ENCODE assay signal across 30 cellular contexts in the genomic region with DNA sequence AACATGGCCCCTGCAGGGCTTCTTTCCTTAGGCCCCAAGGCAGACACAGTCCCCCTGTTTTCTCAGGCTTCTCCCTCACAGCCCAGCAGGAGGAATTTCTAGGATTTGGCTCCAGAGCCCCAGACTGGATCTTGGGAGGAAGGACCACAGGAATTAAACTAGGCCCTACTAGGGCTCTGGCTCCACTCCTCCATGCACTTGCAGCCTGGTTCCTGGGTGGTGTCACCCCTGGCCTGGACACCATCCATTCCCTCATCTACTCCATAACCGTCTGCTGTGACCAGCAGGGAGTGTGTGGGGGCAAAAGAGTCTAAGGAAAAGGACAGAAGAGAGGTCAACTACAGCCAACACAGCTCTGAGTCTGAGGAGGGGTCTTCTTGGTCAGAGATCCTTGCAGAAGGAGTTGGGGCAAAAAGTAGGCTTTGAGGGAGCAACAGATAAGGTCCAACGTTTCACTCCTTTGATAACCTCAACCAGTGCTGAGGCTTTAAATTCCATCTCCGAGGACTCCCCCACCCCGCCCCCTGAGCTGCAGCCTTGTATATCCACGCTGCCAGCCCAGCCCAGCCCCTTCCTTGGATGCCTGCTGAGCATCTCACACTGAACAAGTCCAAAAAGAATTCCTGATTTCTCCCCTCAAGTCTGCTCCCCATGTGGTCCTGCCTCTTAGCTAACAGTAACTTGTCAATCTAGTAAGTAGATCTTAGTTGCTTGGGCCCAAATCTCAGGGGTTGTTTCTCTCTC. TPM values are rescaled to one million over a fixed set of nuclear protein-coding genes. Genes with fewer than 3 reads are reported as not detected.
DNase-seq lines count a peak whose midpoint lies in the region; ATAC-seq and TF ChIP-seq lines count a peak whose summit lies in the region.
"Had no signal": no experiment of that assay in that cellular context is flagged by ENCODE, and none has a peak within 500 bp of the region (broad histone marks: within the 10 kb centered on the region; RNA-seq: fewer than 3 reads in every experiment).

No MANE protein-coding gene starts in this region.

- H4K5ac ChIP-seq in IMR-90 (ENCODE audit: low read depth, low read length) = no peak overlapping the region

- H3K14ac ChIP-seq in IMR-90 (replicated peaks; ENCODE audit: low read depth, low read length) = no peak overlapping the region

- no peaks in the 10 kb centered on the region for H3K36me3 Mint-ChIP-seq in activated naive CD8-positive, alpha-beta T cell
- H3K36me3 Mint-ChIP-seq in activated naive CD8-positive, alpha-beta T cell treated with anti-CD3 and anti-CD28 coated beads for 36 hours = no peaks in the 10 kb centered on the region
- H3K36me3 Mint-ChIP-seq in endothelial cell (ENCODE audit: low read depth, unreplicated experiment) = peaks cover 10% of the 10 kb centered on the region
- peaks cover 34% of the 10 kb centered on the region for H3K36me3 Mint-ChIP-seq in stimulated activated effector memory CD8-positive, alpha-beta T cell treated with anti-CD3 and anti-CD28 coated beads, Interleukin-12 subunit alpha, Interleukin-12 subunit beta, amount 100 ng/mL, for 72 hours
- peaks cover 11% of the 10 kb centered on the region for H3K36me3 Mint-ChIP-seq in MCF 10A (ENCODE audit: insufficient read depth, unreplicated experiment)

- H3K4me2 ChIP-seq in IMR-90 (ENCODE audit: low read depth, low read length) = no peak overlapping the region

- H3K36me3 ChIP-seq in IMR-90 (ENCODE audit: control insufficient read depth, insufficient read depth, low read length) (peaks cover 7% of the 10 kb centered on the region; the same call in 1 of the 2 replicates), gastroesophageal sphincter (peaks cover 0 to 41% of the 10 kb centered on the region in 2 donors)
- H3K36me3 ChIP-seq: breast epithelium had no signal

- 77% methylated on average over 3 of the region's 5 CpGs; no CpG with 5 or more reads in 1 of the 2 experiments for WGBS in IMR-90 (ENCODE audit: extremely low coverage in 2 of 2, insufficient read length in 1 of 2), 2 experiments
- WGBS in gastroesophageal sphincter (ENCODE audit: low coverage in 1 of 2), 2 donors = 50% methylated on average over 1 of the region's 5 CpGs

- no peak overlapping the region for H2AFZ ChIP-seq in IMR-90 (replicated peaks; ENCODE audit: low read length, poor library complexity)

- H4K8ac ChIP-seq in IMR-90 (ENCODE audit: low read depth in 2 of 2, low read length in 2 of 2) = no peak overlapping the region

- no peak overlapping the region for H3K4ac ChIP-seq in IMR-90 (ENCODE audit: low read depth, low read length)

- no peak overlapping the region for H3K4me3 Mint-ChIP-seq in activated naive CD8-positive, alpha-beta T cell
- H3K4me3 Mint-ChIP-seq in activated naive CD8-positive, alpha-beta T cell treated with anti-CD3 and anti-CD28 coated beads for 36 hours = no peak overlapping the region
- H3K4me3 Mint-ChIP-seq in endothelial cell (ENCODE audit: unreplicated experiment) (peak overlapping the region; percentile 28), MCF 10A (ENCODE audit: unreplicated experiment) (no peak overlapping the region)
- H3K4me3 Mint-ChIP-seq in stimulated activated effector memory CD8-positive, alpha-beta T cell treated with anti-CD3 and anti-CD28 coated beads, Interleukin-12 subunit alpha, Interleukin-12 subunit beta, amount 100 ng/mL, for 72 hours = no peak overlapping the region
- H3K4me3 Mint-ChIP-seq: T-helper 17 cell had no signal

- no peak for DNase-seq in activated naive CD8-positive, alpha-beta T cell treated with anti-CD3 and anti-CD28 coated beads for 36 hours
- DNase-seq in IMR-90 (no peak), endothelial cell (ENCODE audit: low spot score) (no peak), MCF 10A (ENCODE audit: unreplicated experiment) (no peak)
- DNase-seq in stimulated activated effector memory CD8-positive, alpha-beta T cell treated with anti-CD3 and anti-CD28 coated beads, Interleukin-12 subunit alpha, Interleukin-12 subunit beta, amount 100 ng/mL, for 72 hours (ENCODE audit: low spot score in 2 of 2) = no peak
- DNase-seq: activated CD4-positive, alpha-beta T cell treated with anti-CD3 and anti-CD28 coated beads for 1 hour; anterior cingulate cortex; Caco-2; MV-4-11; NCI-H1436; NCI-H2081 treated with DMSO at 0.1 percent for 48 hours; NCI-H2227 treated with DMSO at 0.1 percent for 48 hours; NCI-H526 treated with DMSO at 0.1 percent for 48 hours; NK-92 treated with Interleukin-12 subunit alpha and Interleukin-12 subunit beta, amount 100 ng/mL, for 24 hours; stimulated activated CD4-positive, alpha-beta T cell treated with anti-CD3 and anti-CD28 coated beads, Interleukin-12 subunit alpha, Interleukin-12 subunit beta, amount 100 ng/mL, for 4 hours; stimulated activated CD4-positive, alpha-beta T cell treated with anti-CD3 and anti-CD28 coated beads, Interleukin-2, amount 100 ng/mL, for 48 hours; T-helper 17 cell had no signal

- CTCF ChIA-PET in IMR-90 (lab: Yijun Ruan, JAX) (no interaction called here), MCF 10A (lab: Yijun Ruan, JAX) (interaction anchor here (0.6 to 1.6 kb wide), 3 partner anchors 13 to 335 kb away, joined by 3 to 4 read pairs (median 3); no protein-coding TSS in a partner anchor)

- H3K4me1 ChIP-seq in IMR-90 (ENCODE audit: control insufficient read depth, insufficient read depth, low read length) (peaks cover 9% of the 10 kb centered on the region; the same call in 1 of the 2 replicates), gastroesophageal sphincter (peaks cover 0 to 20% (median 0%) of the 10 kb centered on the region in 3 donors)
- H3K4me1 ChIP-seq: Caco-2, right lobe of liver had no signal

- no peak overlapping the region for H3K9ac ChIP-seq in IMR-90 (ENCODE audit: low read depth, low read length)

- no peak overlapping the region for H2BK20ac ChIP-seq in IMR-90 (ENCODE audit: low read depth, low read length)

- H3K27me3 ChIP-seq in IMR-90 (ENCODE audit: control insufficient read depth, insufficient read depth, low read length) (no peaks in the 10 kb centered on the region), gastroesophageal sphincter (no peaks in the 10 kb centered on the region)
- H3K27me3 ChIP-seq: breast epithelium, right lobe of liver, tibial nerve had no signal

- no peak overlapping the region for H4K91ac ChIP-seq in IMR-90 (ENCODE audit: insufficient read depth, low read depth, low read length)

- dilution Hi-C loops in IMR-90 (cut with HindIII; ENCODE audit: low sequenced_read_pairs, unreplicated experiment) = no loop called here

- ATAC-seq in IMR-90 (ENCODE audit: low read depth) (no peak), gastroesophageal sphincter (no peak), GM19467 (IDR thresholded peaks at IDR 0.05; ENCODE audit: unreplicated experiment) (no peak)
- no peak for ATAC-seq in stimulated activated effector memory CD8-positive, alpha-beta T cell treated with anti-CD3 and anti-CD28 coated beads, Interleukin-12 subunit alpha, Interleukin-12 subunit beta, amount 100 ng/mL, for 72 hours
- ATAC-seq: left lobe of liver had no signal

- H3K4me3 ChIP-seq in IMR-90 (ENCODE audit: insufficient read depth, low read depth, low read length) (no peak overlapping the region), gastroesophageal sphincter (no peak overlapping the region)
- H3K4me3 ChIP-seq: breast epithelium, right lobe of liver, SK-N-MC, tibial nerve had no signal

- H3K27ac ChIP-seq in IMR-90 (ENCODE audit: insufficient read depth, low read length) (no peak overlapping the region), gastroesophageal sphincter (no peak overlapping the region)
- H3K27ac ChIP-seq: breast epithelium, epithelial cell of prostate, right lobe of liver, SK-N-MC, tibial nerve had no signal

- BruUV-seq in IMR-90 (replicated peaks; lab: Mats Ljungman, UMichigan) (no TSS peak), MCF 10A (replicated peaks; lab: Mats Ljungman, UMichigan) (no TSS peak)

- H3K9me3 ChIP-seq in IMR-90 (ENCODE audit: control insufficient read depth, insufficient read depth, low read length) (no peaks in the 10 kb centered on the region), gastroesophageal sphincter (no peaks in the 10 kb centered on the region)
- H3K9me3 ChIP-seq: breast epithelium, Caco-2, right lobe of liver, tibial nerve had no signal

- H2BK5ac ChIP-seq in IMR-90 (ENCODE audit: low read depth, low read length, poor library complexity, severe bottlenecking) = no peak overlapping the region

- TF ChIP-seq CTCF in IMR-90 (conservative IDR thresholded peaks at IDR 0.05; ENCODE audit: low read depth, low read length) (no peak), endothelial cell (IDR thresholded peaks at IDR 0.05; ENCODE audit: unreplicated experiment) (no peak), gastroesophageal sphincter (IDR thresholded peaks at IDR 0.05) (no peak), MCF 10A (IDR thresholded peaks at IDR 0.05; ENCODE audit: unreplicated experiment) (no peak)

- POLR2A ChIA-PET in IMR-90 (lab: Charles Lee; ENCODE audit: unreplicated experiment) (no interaction called here), MCF 10A (lab: Yijun Ruan, JAX) (interaction anchor here (1.1 kb wide), 1 partner anchor 24 kb away, joined by 3 read pairs; no protein-coding TSS in a partner anchor)

- no peaks in the 10 kb centered on the region for H3K27me3 Mint-ChIP-seq in activated naive CD8-positive, alpha-beta T cell
- H3K27me3 Mint-ChIP-seq in activated naive CD8-positive, alpha-beta T cell treated with anti-CD3 and anti-CD28 coated beads for 36 hours = no peaks in the 10 kb centered on the region
- H3K27me3 Mint-ChIP-seq in endothelial cell (ENCODE audit: unreplicated experiment) (peaks cover 7% of the 10 kb centered on the region), MCF 10A (ENCODE audit: insufficient read depth, unreplicated experiment) (no peaks in the 10 kb centered on the region)
- H3K27me3 Mint-ChIP-seq: T-helper 17 cell had no signal

- in situ Hi-C loops in IMR-90 (cut with MboI; ENCODE audit: low sequenced_read_pairs) = no loop called here

- H2BK120ac ChIP-seq in IMR-90 (ENCODE audit: low read depth, low read length) = no peak overlapping the region

- no peak overlapping the region for H2BK15ac ChIP-seq in IMR-90 (ENCODE audit: low read depth, low read length)

- H2AK9ac ChIP-seq in IMR-90 (replicated peaks; ENCODE audit: low read depth, low read length, poor library complexity) = peak overlapping the region; percentile 35

- no peak overlapping the region for H3K18ac ChIP-seq in IMR-90 (ENCODE audit: low read depth, low read length)

- intact Hi-C loops in IMR-90 (cut with micrococcal nuclease) (no loop called here), MCF 10A (cut with micrococcal nuclease) (no loop called here)

- H3K79me1 ChIP-seq in IMR-90 (ENCODE audit: low read depth in 1 of 2, low read length in 2 of 2) = peaks cover 10 to 54% of the 10 kb centered on the region in 2 experiments; a peak in 3 of 4 replicates

- no peak overlapping the region for H2AK5ac ChIP-seq in IMR-90 (ENCODE audit: low read depth, low read length)

- no peak overlapping the region for H3K56ac ChIP-seq in IMR-90 (ENCODE audit: extremely low read depth, insufficient read depth, low read length)

- TF ChIP-seq RAD21 in IMR-90 (IDR thresholded peaks at IDR 0.05; ENCODE audit: low read length) = no peak

- H3K9me1 ChIP-seq in IMR-90 (ENCODE audit: insufficient read depth, low read length) = peaks cover 12% of the 10 kb centered on the region; the same call in 1 of the 2 replicates

- H4K20me1 ChIP-seq in IMR-90 (ENCODE audit: insufficient read depth, low read length) = peaks cover 39% of the 10 kb centered on the region

- TF ChIP-seq EP300 in gastroesophageal sphincter (IDR thresholded peaks at IDR 0.05) = no peak

- H3K27ac Mint-ChIP-seq in activated naive CD8-positive, alpha-beta T cell = peak overlapping the region; percentile 34
- no peak overlapping the region for H3K27ac Mint-ChIP-seq in activated naive CD8-positive, alpha-beta T cell treated with anti-CD3 and anti-CD28 coated beads for 36 hours
- H3K27ac Mint-ChIP-seq in endothelial cell (ENCODE audit: unreplicated experiment) (peak overlapping the region; percentile 67), MCF 10A (ENCODE audit: low read depth, unreplicated experiment) (no peak overlapping the region)
- peak overlapping the region; percentile 40 for H3K27ac Mint-ChIP-seq in stimulated activated effector memory CD8-positive, alpha-beta T cell treated with anti-CD3 and anti-CD28 coated beads, Interleukin-12 subunit alpha, Interleukin-12 subunit beta, amount 100 ng/mL, for 72 hours

- no peak overlapping the region for H3K23ac ChIP-seq in IMR-90 (ENCODE audit: low read depth, low read length)

- H3K4me1 Mint-ChIP-seq in activated naive CD8-positive, alpha-beta T cell (ENCODE audit: low read depth) = no peaks in the 10 kb centered on the region
- peaks cover 2% of the 10 kb centered on the region for H3K4me1 Mint-ChIP-seq in activated naive CD8-positive, alpha-beta T cell treated with anti-CD3 and anti-CD28 coated beads for 36 hours
- H3K4me1 Mint-ChIP-seq in endothelial cell (ENCODE audit: unreplicated experiment) = peaks cover 14% of the 10 kb centered on the region
- peaks cover 18% of the 10 kb centered on the region for H3K4me1 Mint-ChIP-seq in stimulated activated effector memory CD8-positive, alpha-beta T cell treated with anti-CD3 and anti-CD28 coated beads, Interleukin-12 subunit alpha, Interleukin-12 subunit beta, amount 100 ng/mL, for 72 hours
- peaks cover 16% of the 10 kb centered on the region for H3K4me1 Mint-ChIP-seq in MCF 10A (ENCODE audit: insufficient read depth, unreplicated experiment)

- TF ChIP-seq POLR2A in IMR-90 (IDR thresholded peaks at IDR 0.05; ENCODE audit: low read depth, low read length) (no peak), gastroesophageal sphincter (IDR thresholded peaks at IDR 0.05) (no peak)

- H3K9me3 Mint-ChIP-seq in activated naive CD8-positive, alpha-beta T cell (ENCODE audit: low read depth) = no peaks in the 10 kb centered on the region
- no peaks in the 10 kb centered on the region for H3K9me3 Mint-ChIP-seq in activated naive CD8-positive, alpha-beta T cell treated with anti-CD3 and anti-CD28 coated beads for 36 hours
- H3K9me3 Mint-ChIP-seq in endothelial cell (ENCODE audit: unreplicated experiment) = no peaks in the 10 kb centered on the region
- H3K9me3 Mint-ChIP-seq in stimulated activated effector memory CD8-positive, alpha-beta T cell treated with anti-CD3 and anti-CD28 coated beads, Interleukin-12 subunit alpha, Interleukin-12 subunit beta, amount 100 ng/mL, for 72 hours = no peaks in the 10 kb centered on the region
- no peaks in the 10 kb centered on the region for H3K9me3 Mint-ChIP-seq in MCF 10A (ENCODE audit: unreplicated experiment)

RNA-seq across cellular contexts. Expression of gene SPDEF, which starts 27.9 kb away (rescaled TPM):
- total RNA-seq in activated naive CD8-positive, alpha-beta T cell treated with anti-CD3 and anti-CD28 coated beads for 36 hours = not detected
- total RNA-seq in IMR-90 (2012; rRNA removed) (not detected in 2 replicates), endothelial cell (ENCODE audit: unreplicated experiment) (not detected), gastroesophageal sphincter (1 to 10 TPM in 1 of 4 donors, not detected in 3; 4.4 TPM), MCF 10A (2022) (not detected in 2 replicates)
- polyA plus RNA-seq in IMR-90 (2012; rRNA removed) = 0.04 and 0.05 TPM in 2 replicates
- 0.05 TPM in 2 replicates for polyA plus RNA-seq in IMR-90 (2012; cell fraction: cytosol; rRNA removed)
- polyA plus RNA-seq in IMR-90 (2012; cell fraction: nucleus; rRNA removed; ENCODE audit: low replicate concordance) = 0.18 and 0.37 TPM in 2 replicates
- total RNA-seq: G401, glomerular endothelial cell, LHCN-M2, right lobe of liver, tibial nerve had no signal
- polyA plus RNA-seq: BJ had no signal

Comparison
In these comparisons a context has a peak if more than half of its experiments do, and no peak if none do; other contexts are left out.
1. H3K27ac Mint-ChIP-seq: peak in activated naive CD8-positive, alpha-beta T cell (single experiment), endothelial cell (single experiment) and stimulated activated effector memory CD8-positive, alpha-beta T cell treated with anti-CD3 and anti-CD28 coated beads, Interleukin-12 subunit alpha, Interleukin-12 subunit beta, amount 100 ng/mL, for 72 hours (single experiment); none in activated naive CD8-positive, alpha-beta T cell treated with anti-CD3 and anti-CD28 coated beads for 36 hours (single experiment) and MCF 10A (single experiment).